ENCODE assay signal across 1 cellular context in genomic region chrX:148573119-148573518, GRCh38.
TF ChIP-seq lines count a peak whose summit lies in the region.

No MANE protein-coding gene starts in this region.

TF ChIP-seq in WTC11, 78 proteins besides CTCF, POLR2A, EP300 and RAD21 (continued from another document):
- TF ChIP-seq, protein P1, sequence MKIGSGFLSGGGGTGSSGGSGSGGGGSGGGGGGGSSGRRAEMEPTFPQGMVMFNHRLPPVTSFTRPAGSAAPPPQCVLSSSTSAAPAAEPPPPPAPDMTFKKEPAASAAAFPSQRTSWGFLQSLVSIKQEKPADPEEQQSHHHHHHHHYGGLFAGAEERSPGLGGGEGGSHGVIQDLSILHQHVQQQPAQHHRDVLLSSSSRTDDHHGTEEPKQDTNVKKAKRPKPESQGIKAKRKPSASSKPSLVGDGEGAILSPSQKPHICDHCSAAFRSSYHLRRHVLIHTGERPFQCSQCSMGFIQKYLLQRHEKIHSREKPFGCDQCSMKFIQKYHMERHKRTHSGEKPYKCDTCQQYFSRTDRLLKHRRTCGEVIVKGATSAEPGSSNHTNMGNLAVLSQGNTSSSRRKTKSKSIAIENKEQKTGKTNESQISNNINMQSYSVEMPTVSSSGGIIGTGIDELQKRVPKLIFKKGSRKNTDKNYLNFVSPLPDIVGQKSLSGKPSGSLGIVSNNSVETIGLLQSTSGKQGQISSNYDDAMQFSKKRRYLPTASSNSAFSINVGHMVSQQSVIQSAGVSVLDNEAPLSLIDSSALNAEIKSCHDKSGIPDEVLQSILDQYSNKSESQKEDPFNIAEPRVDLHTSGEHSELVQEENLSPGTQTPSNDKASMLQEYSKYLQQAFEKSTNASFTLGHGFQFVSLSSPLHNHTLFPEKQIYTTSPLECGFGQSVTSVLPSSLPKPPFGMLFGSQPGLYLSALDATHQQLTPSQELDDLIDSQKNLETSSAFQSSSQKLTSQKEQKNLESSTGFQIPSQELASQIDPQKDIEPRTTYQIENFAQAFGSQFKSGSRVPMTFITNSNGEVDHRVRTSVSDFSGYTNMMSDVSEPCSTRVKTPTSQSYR (CRISPR knock-in tag; IDR thresholded peaks at IDR 0.05) = no peak
TF ChIP-seq in WTC11: peak in this region for 0.
